14 cellular contexts compared by ENCODE assay signal in the genomic region with DNA sequence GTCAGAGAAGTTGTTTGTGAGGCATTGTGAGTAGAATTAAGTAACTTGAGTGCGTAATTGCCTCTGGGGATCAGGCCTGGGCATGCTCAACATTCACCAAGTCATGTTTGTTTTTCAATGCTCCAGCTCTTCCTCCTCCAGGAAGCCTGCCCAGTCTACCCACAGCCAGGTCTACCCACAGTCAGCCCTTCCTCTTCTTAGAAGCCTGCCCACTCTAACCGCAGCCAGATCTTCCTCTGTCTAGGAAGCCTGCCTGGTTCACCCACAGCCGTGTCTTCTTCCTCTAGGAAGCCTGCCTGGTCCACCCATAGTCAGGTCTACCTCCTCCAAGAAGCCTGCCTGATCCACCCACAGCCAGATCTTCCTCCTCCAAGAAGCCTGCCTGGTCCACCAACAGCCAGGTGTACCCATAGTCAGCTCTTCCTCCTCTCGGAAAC. TPM values are rescaled to one million over a fixed set of nuclear protein-coding genes. Genes with fewer than 3 reads are reported as not detected.
DNase-seq lines count a peak whose midpoint lies in the region; FAIRE-seq and TF ChIP-seq lines count a peak whose summit lies in the region.
"Had no signal": no experiment of that assay in that cellular context is flagged by ENCODE, and none has a peak within 500 bp of the region (broad histone marks: within the 10 kb centered on the region; RNA-seq: fewer than 3 reads in every experiment).

No MANE protein-coding gene starts in this region.

- 94% methylated on average over 4 of the region's 4 CpGs; no CpG with 5 or more reads in 1 of the 2 experiments for WGBS in H1 (ENCODE audit: extremely low coverage in 1 of 2, insufficient coverage in 1 of 2, insufficient read length in 1 of 2, insufficient replicate concordance in 2 of 2, low coverage in 1 of 2, low lambda C conversion rate in 2 of 2, missing lambda C conversion rate in 1 of 2), 2 experiments
- 65 to 80% methylated on average over 4 of the region's 4 CpGs for WGBS in sigmoid colon, 2 donors

- CTCF ChIA-PET in H1 (lab: Charles Lee; ENCODE audit: partially characterized antibody), result interaction anchor here (0.7 to 4.7 kb wide), 7 partner anchors 8 to 50 kb away, joined by 3 to 26 read pairs (median 3); no protein-coding TSS in a partner anchor

- intact Hi-C loops in sigmoid colon (cut with DNase I), result no loop called here

- H3K4me2 ChIP-seq in H1 (ENCODE audit: insufficient read depth in 1 of 2, low read depth in 2 of 2, low read length in 2 of 2), result no peak overlapping the region
- H3K4me2 ChIP-seq: PC-9 had no signal

- H4K91ac ChIP-seq in H1 (replicated peaks; ENCODE audit: insufficient read length, low read length), result no peak overlapping the region

- peaks cover 0 to 3% of the 10 kb centered on the region in 2 experiments for H4K20me1 ChIP-seq in H1 (replicated peaks in 1 of 2; ENCODE audit: control insufficient read depth in 1 of 2, insufficient read depth in 2 of 2, low read length in 2 of 2)

- H3K23ac ChIP-seq in H1 (ENCODE audit: insufficient read length), result no peak overlapping the region

- no peak overlapping the region for H2AFZ ChIP-seq in H1 (ENCODE audit: low read length)
- H2AFZ ChIP-seq: PC-9 had no signal

- H3K36me3 ChIP-seq in H1 (ENCODE audit: control insufficient read depth in 2 of 4, insufficient read depth in 4 of 4, low read length in 3 of 4), result no peaks in the 10 kb centered on the region
- H3K36me3 ChIP-seq in sigmoid colon, result no peaks in the 10 kb centered on the region
- H3K36me3 ChIP-seq: brain microvascular endothelial cell, thyroid gland had no signal

- no peak overlapping the region for H3K56ac ChIP-seq in H1 (replicated peaks; ENCODE audit: insufficient read length, low read depth, low read length)

- FAIRE-seq in H1 (lab: Jason Lieb, UNC), result no peak

- H3K4me3 ChIP-seq in H1 (ENCODE audit: extremely low read depth in 1 of 4, insufficient read depth in 2 of 4, low read depth in 3 of 4, low read length in 4 of 4), result no peak overlapping the region
- no peak overlapping the region for H3K4me3 ChIP-seq in sigmoid colon
- H3K4me3 ChIP-seq: PC-9, thyroid gland had no signal

- TF ChIP-seq CTCF in H1 (IDR thresholded peaks at IDR 0.05; ENCODE audit: control extremely low read depth in 1 of 3, insufficient read depth in 1 of 3, low read depth in 1 of 3, low read length in 3 of 3) (no peak), sigmoid colon (IDR thresholded peaks at IDR 0.05) (no peak), GM20000 (IDR thresholded peaks at IDR 0.05; ENCODE audit: extremely low read depth, missing control alignments) (no peak)

- H3K27ac ChIP-seq in H1 (ENCODE audit: low read depth, low read length) (no peak overlapping the region), sigmoid colon (peak overlapping the region; percentile 70 to 86 (median 78))
- H3K27ac ChIP-seq: PC-9, thyroid gland had no signal

- TF ChIP-seq EP300 in H1 (IDR thresholded peaks at IDR 0.05; ENCODE audit: borderline replicate concordance in 1 of 2, low read depth in 2 of 2, low read length in 2 of 2) (no peak), sigmoid colon (IDR thresholded peaks at IDR 0.05) (no peak)

- H3K14ac ChIP-seq in H1 (ENCODE audit: insufficient read length), result no peak overlapping the region

- H2BK12ac ChIP-seq in H1 (ENCODE audit: low read depth, low read length), result peak overlapping the region; percentile 35; the same call in 1 of the 2 replicates

- TF ChIP-seq POLR2A in H1 (IDR thresholded peaks at IDR 0.05; ENCODE audit: control extremely low read depth in 1 of 2, low read depth in 2 of 2, low read length in 2 of 2) (no peak), sigmoid colon (IDR thresholded peaks at IDR 0.05) (no peak)

- H4K8ac ChIP-seq in H1 (ENCODE audit: extremely low read depth, insufficient read depth, low read length), result no peak overlapping the region; the same call in 1 of the 2 replicates

- no peak overlapping the region for H3K4ac ChIP-seq in H1 (replicated peaks; ENCODE audit: insufficient read length, low read depth, low read length)

- H2BK15ac ChIP-seq in H1 (ENCODE audit: low read length), result 0 out of 2 replicates have a peak overlapping the region, but pooled peaks have one; percentile 3

- H3K4me1 ChIP-seq in H1 (replicated peaks in 1 of 4; ENCODE audit: control insufficient read depth in 3 of 4, insufficient read depth in 4 of 4, low read length in 3 of 4), result peaks cover 6 to 19% (median 15%) of the 10 kb centered on the region in 4 experiments
- peaks cover 0 to 92% (median 65%) of the 10 kb centered on the region in 4 donors for H3K4me1 ChIP-seq in sigmoid colon

- H2BK120ac ChIP-seq in H1 (replicated peaks; ENCODE audit: low read depth, low read length), result peak overlapping the region; percentile 38

- H4K5ac ChIP-seq in H1 (ENCODE audit: insufficient read length, low read depth, low read length), result no peak overlapping the region

- no peaks in the 10 kb centered on the region for H3K27me3 ChIP-seq in H1 (replicated peaks in 1 of 4; ENCODE audit: control insufficient read depth in 3 of 4, extremely low read depth in 1 of 4, insufficient read depth in 3 of 4, low read length in 3 of 4)
- no peaks in the 10 kb centered on the region for H3K27me3 ChIP-seq in sigmoid colon
- H3K27me3 ChIP-seq: brain microvascular endothelial cell, thyroid gland had no signal

- no peak overlapping the region for H2BK20ac ChIP-seq in H1 (ENCODE audit: low read length)

- TF ChIP-seq RAD21 in H1 (IDR thresholded peaks at IDR 0.05 in 1 of 2, conservative IDR thresholded peaks at IDR 0.05 in 1 of 2; ENCODE audit: low read depth in 2 of 2, low read length in 2 of 2), result no peak

- POLR2A ChIA-PET in H1 (lab: Charles Lee; ENCODE audit: partially characterized antibody), result interaction anchor here (1.2 kb wide), 1 partner anchor 9 kb away, joined by 3 read pairs; no protein-coding TSS in a partner anchor

- peak; percentile 7 for DNase-seq in activated CD4-positive, alpha-beta T cell treated with anti-CD3 and anti-CD28 coated beads for 48 hours
- no peak for DNase-seq in activated CD4-positive, alpha-beta T cell treated with anti-CD3 and anti-CD28 coated beads, Interleukin-2, amount 50 U/mL, for 1 hour
- DNase-seq in NOMO-1 treated with dmso at 0.1 percent for 144 hours (lab: John Stamatoyannopoulos, UW; ENCODE audit: unreplicated experiment) (peak; percentile 54), H1 (ENCODE audit: low read depth in 1 of 2, low spot score in 2 of 2) (no peak), sigmoid colon (no peak), GM20000 (ENCODE audit: low spot score) (no peak), NCI-H146 treated with DMSO at 0.1 percent for 48 hours (lab: John Stamatoyannopoulos, UW; ENCODE audit: unreplicated experiment) (no peak)
- DNase-seq in activated CD4-positive, CD25-positive, alpha-beta regulatory T cell treated with anti-CD3 and anti-CD28 coated beads, Interleukin-2, amount 50 U/mL, for 72 hours, result no peak
- DNase-seq: ACHN; activated CD4-positive, alpha-beta T cell treated with anti-CD3 and anti-CD28 coated beads for 4 hours; NCI-H1105 treated with DMSO at 0.1 percent for 48 hours; PC-9; thyroid gland had no signal

- peaks cover 14% of the 10 kb centered on the region for H3K79me1 ChIP-seq in H1 (ENCODE audit: low read depth, low read length)

- H3K18ac ChIP-seq in H1 (ENCODE audit: extremely low read depth, low read length), result no peak overlapping the region

- peak overlapping the region; percentile 46; the same call in 1 of the 2 replicates for H2AK5ac ChIP-seq in H1 (ENCODE audit: low read depth, low read length)

- peaks cover 4 to 58% of the 10 kb centered on the region in 2 experiments; a peak in 3 of 4 replicates for H3K79me2 ChIP-seq in H1 (ENCODE audit: control insufficient read depth in 1 of 2, insufficient read depth in 2 of 2, low read length in 2 of 2)

- H3K9ac ChIP-seq in H1 (replicated peaks in 1 of 4; ENCODE audit: extremely low read depth in 1 of 4, low read depth in 3 of 4, low read length in 3 of 4), result no peak overlapping the region

- H3K23me2 ChIP-seq in H1 (ENCODE audit: low read depth, low read length), result no peaks in the 10 kb centered on the region

- peak overlapping the region; percentile 66 for H2BK5ac ChIP-seq in H1 (ENCODE audit: low read depth, low read length)

- H3K9me3 ChIP-seq in H1 (ENCODE audit: insufficient read depth in 2 of 2, low read depth in 1 of 2, low read length in 1 of 2), result no peaks in the 10 kb centered on the region
- H3K9me3 ChIP-seq in sigmoid colon, result no peaks in the 10 kb centered on the region
- H3K9me3 ChIP-seq: thyroid gland had no signal

TF ChIP-seq in H1, 55 proteins besides CTCF, POLR2A, EP300 and RAD21 (continues in another document):
- TF ChIP-seq, protein P1, sequence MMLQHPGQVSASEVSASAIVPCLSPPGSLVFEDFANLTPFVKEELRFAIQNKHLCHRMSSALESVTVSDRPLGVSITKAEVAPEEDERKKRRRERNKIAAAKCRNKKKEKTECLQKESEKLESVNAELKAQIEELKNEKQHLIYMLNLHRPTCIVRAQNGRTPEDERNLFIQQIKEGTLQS (IDR thresholded peaks at IDR 0.05; ENCODE audit: insufficient read depth, low read depth, low read length), result no peak
- TF ChIP-seq FOSL1 (IDR thresholded peaks at IDR 0.05; ENCODE audit: insufficient read depth, low read depth, low read length) (no peak), ASH2L (IDR thresholded peaks at IDR 0.05; ENCODE audit: low read length) (no peak), SIRT6 (IDR thresholded peaks at IDR 0.05; ENCODE audit: low read length) (no peak), KDM5A (IDR thresholded peaks at IDR 0.05; ENCODE audit: low read length) (no peak), RNF2 (IDR thresholded peaks at IDR 0.05; ENCODE audit: borderline replicate concordance, low read depth, low read length, missing control alignments, poor library complexity, severe bottlenecking) (no peak), POU5F1 (IDR thresholded peaks at IDR 0.05; ENCODE audit: low read depth, low read length) (no peak), SUZ12 (IDR thresholded peaks at IDR 0.05; ENCODE audit: low read length) (no peak), KDM4A (IDR thresholded peaks at IDR 0.05; ENCODE audit: low read depth, low read length, severe bottlenecking) (no peak), RXRA (IDR thresholded peaks at IDR 0.05; ENCODE audit: insufficient read depth, low read depth, low read length) (no peak)

RNA-seq across cellular contexts. Expression of a gene that starts 25.0 kb away (rescaled TPM):
- total RNA-seq in H1 (2021; fragmentation: NEBNext Ultra II Directional; extraction: Animal tissue kit (Norgen Biotek cat#: 25700)), result 35.4 and 38.9 TPM in 2 replicates
- polyA plus RNA-seq in H1 (2011; rRNA removed), result 19.0 and 31.5 TPM in 2 replicates
- 13.8 TPM for polyA plus RNA-seq in H1 (2011; cell fraction: cytosol; rRNA removed)
- 38.9 TPM for polyA plus RNA-seq in H1 (2011; cell fraction: nucleus; rRNA removed)
- polyA plus RNA-seq in H1 (2012, experiment 1 of 2), result 17.8 to 35.8 TPM (median 32.9 TPM) in 4 replicates
- 29.9 TPM for polyA plus RNA-seq in H1 (2012, experiment 2 of 2)
- polyA plus RNA-seq in H1 (2013, experiment 1 of 2), result 62.7 TPM
- polyA plus RNA-seq in H1 (2013, experiment 2 of 2), result 63.2 TPM
- polyA minus RNA-seq in H1 (2011; rRNA and poly(A)+ RNA removed), result 22.5 and 24.7 TPM in 2 replicates
- 27.4 TPM for polyA minus RNA-seq in H1 (2011; cell fraction: cytosol; rRNA and poly(A)+ RNA removed)
- polyA minus RNA-seq in H1 (2011; cell fraction: nucleus; rRNA and poly(A)+ RNA removed), result 23.6 TPM
- total RNA-seq in sigmoid colon, result 10 to 100 TPM; 18.3 to 43.8 (median 29.2) TPM
- polyA plus RNA-seq in sigmoid colon, result 10 to 100 TPM; 18.0 to 63.1 (median 20.4) TPM

Comparison
In these comparisons a context has a peak if more than half of its experiments do, and no peak if none do; other contexts are left out.
1. DNase-seq: peak in activated CD4-positive, alpha-beta T cell treated with anti-CD3 and anti-CD28 coated beads for 48 hours (single experiment) and NOMO-1 treated with dmso at 0.1 percent for 144 hours (single experiment); none in activated CD4-positive, alpha-beta T cell treated with anti-CD3 and anti-CD28 coated beads, Interleukin-2, amount 50 U/mL, for 1 hour (single experiment), H1 (0 of 2), sigmoid colon (single experiment), GM20000 (single experiment), NCI-H146 treated with DMSO at 0.1 percent for 48 hours (single experiment) and activated CD4-positive, CD25-positive, alpha-beta regulatory T cell treated with anti-CD3 and anti-CD28 coated beads, Interleukin-2, amount 50 U/mL, for 72 hours (single experiment).